ENCODE assay signal across 9 cellular contexts in the genomic region with DNA sequence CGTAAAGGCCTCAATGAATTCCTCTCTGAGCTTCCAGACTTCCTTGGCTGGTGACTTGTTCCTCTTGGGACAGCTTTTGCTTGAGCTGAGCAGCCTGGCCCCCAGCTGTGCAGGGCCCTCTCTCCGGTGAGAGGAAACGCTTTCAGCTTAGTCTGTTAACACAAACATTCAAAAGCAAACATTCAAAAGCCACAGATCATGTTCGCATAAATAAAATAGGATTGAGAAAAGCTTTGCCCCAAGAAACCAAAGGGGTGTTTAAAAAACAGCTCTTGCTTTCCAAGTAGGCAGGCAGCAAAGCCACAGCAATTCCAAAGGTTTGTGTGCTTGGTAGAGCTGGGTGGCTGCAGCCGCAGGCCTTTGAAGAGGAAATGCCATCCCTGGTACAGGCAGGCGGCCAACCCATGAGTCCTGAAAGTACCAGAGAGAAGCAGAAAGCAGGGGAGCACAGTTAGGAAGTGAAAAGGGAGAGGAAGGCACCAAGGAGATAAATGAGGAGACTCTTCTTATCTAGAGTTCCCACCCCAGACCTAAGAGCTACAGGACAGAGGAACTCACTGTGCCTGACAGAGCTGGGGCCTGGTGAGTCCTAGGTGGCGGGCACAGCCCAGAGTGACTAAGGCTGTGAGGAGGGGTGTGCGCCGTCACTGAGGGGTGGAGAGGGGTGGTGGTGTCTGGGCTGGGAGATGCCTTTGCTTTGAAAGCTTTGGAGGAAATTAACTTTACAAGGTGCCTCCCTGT. TPM values are rescaled to one million over a fixed set of nuclear protein-coding genes. Genes with fewer than 3 reads are reported as not detected.
DNase-seq lines count a peak whose midpoint lies in the region; ATAC-seq and TF ChIP-seq lines count a peak whose summit lies in the region.
"Had no signal": no experiment of that assay in that cellular context is flagged by ENCODE, and none has a peak within 500 bp of the region (broad histone marks: within the 10 kb centered on the region; RNA-seq: fewer than 3 reads in every experiment).

No MANE protein-coding gene starts in this region.

- DNase-seq in H4 (ENCODE audit: low spot score) (peak; percentile 96), SW480 (ENCODE audit: low spot score) (peak; percentile 82), foreskin fibroblast (peak; percentile 92 to 94), psoas muscle (peak; percentile 37 to 58), AML-193 (lab: John Stamatoyannopoulos, UW) (no peak), NCI-H187 (lab: John Stamatoyannopoulos, UW) (no peak)
- DNase-seq in stimulated activated CD4-positive, alpha-beta T cell treated with anti-CD3 and anti-CD28 coated beads, Interleukin-2, amount 100 ng/mL, for 24 hours: no peak
- DNase-seq: naive B cell had no signal

- peaks cover 34% of the 10 kb centered on the region for H3K4me1 ChIP-seq in psoas muscle

- peak overlapping the region; percentile 68 for H3K27ac ChIP-seq in psoas muscle

- no peaks in the 10 kb centered on the region for H3K9me3 ChIP-seq in psoas muscle

- no peak for TF ChIP-seq CTCF in foreskin fibroblast (IDR thresholded peaks at IDR 0.05; ENCODE audit: low read depth, low read length)
- no peak for TF ChIP-seq CTCF in psoas muscle (IDR thresholded peaks at IDR 0.05)

- WGBS in psoas muscle, 3 donors: 55 to 76% (median 59%) methylated on average over 9 of the region's 9 CpGs

- intact Hi-C loops in psoas muscle (cut with DNase I): no loop called here

- ATAC-seq in psoas muscle (peak; percentile 56 to 73 (median 65)), HG02571 (IDR thresholded peaks at IDR 0.05; ENCODE audit: unreplicated experiment) (no peak)

- H3K36me3 ChIP-seq in psoas muscle (ENCODE audit: insufficient read depth in 1 of 2, low read depth in 1 of 2): no peaks in the 10 kb centered on the region

- peak overlapping the region in 1 of 2 donors; percentile 4 for H3K4me3 ChIP-seq in foreskin fibroblast (ENCODE audit: low read depth in 1 of 2, low read length in 2 of 2)
- no peak overlapping the region for H3K4me3 ChIP-seq in psoas muscle

- no peaks in the 10 kb centered on the region for H3K27me3 ChIP-seq in psoas muscle (ENCODE audit: insufficient read depth in 3 of 3, low read length in 2 of 3)

RNA-seq across cellular contexts. Expression of a gene that starts 48.4 kb away (rescaled TPM):
- total RNA-seq in H4 (2014; rRNA removed; shearing (Covaris generic)): 6.7 and 10.4 TPM in 2 replicates
- total RNA-seq in psoas muscle: 100 to 1,000 TPM in 2 of 4 donors, 10 to 100 TPM in 2; 43.3 to 171 (median 103) TPM
- 10 to 100 TPM in 2 of 3 donors, 1 to 10 TPM in 1; 10.0 to 21.6 (median 20.5) TPM for polyA plus RNA-seq in psoas muscle

Comparison
In these comparisons a context has a peak if more than half of its experiments do, and no peak if none do; other contexts are left out.
1. DNase-seq: peak in H4 (single experiment), SW480 (single experiment), foreskin fibroblast (2 of 2) and psoas muscle (2 of 2); none in stimulated activated CD4-positive, alpha-beta T cell treated with anti-CD3 and anti-CD28 coated beads, Interleukin-2, amount 100 ng/mL, for 24 hours (0 of 2), AML-193 (0 of 2) and NCI-H187 (0 of 2).